Comparison of ENCODE assay signal across 16 cellular contexts in genomic region chr16:21184834-21185233, GRCh38. TPM values are rescaled to one million over a fixed set of nuclear protein-coding genes. Genes with fewer than 3 reads are reported as not detected.
A peak's percentile ranks its signal among the peaks of the same experiment; 100 is the strongest.
DNase-seq lines count a peak whose midpoint lies in the region; ATAC-seq and TF ChIP-seq lines count a peak whose summit lies in the region.
"Had no signal": no experiment of that assay in that cellular context is flagged by ENCODE, and none has a peak within 500 bp of the region (broad histone marks: within the 10 kb centered on the region; RNA-seq: fewer than 3 reads in every experiment).

No MANE protein-coding gene starts in this region.

- no peak overlapping the region for H3K4me3 ChIP-seq in aorta (ENCODE audit: low read length in 2 of 2)
- H3K4me3 ChIP-seq: body of pancreas, K562, lung, thoracic aorta had no signal

- peaks cover 3 to 4% of the 10 kb centered on the region in 2 donors for H3K36me3 ChIP-seq in aorta (ENCODE audit: control insufficient read depth in 1 of 2, insufficient read depth in 2 of 2, low read length in 1 of 2)

- DNase-seq in stimulated activated CD4-positive, alpha-beta T cell treated with anti-CD3 and anti-CD28 coated beads, Interleukin-15, amount 100 ng/mL, for 48 hours (ENCODE audit: low read depth in 2 of 2), result peak; percentile 14
- no peak for DNase-seq in stimulated activated CD4-positive, alpha-beta T cell treated with anti-CD3 and anti-CD28 coated beads, Interleukin-4, amount 100 ng/mL, for 1 hour
- peak; percentile 5 for DNase-seq in T1000 (lab: John Stamatoyannopoulos, UW)
- peak; percentile 26 for DNase-seq in iris pigment epithelial cell (ENCODE audit: low read depth)
- peak in 1 of 2 donors; percentile 31 for DNase-seq in stimulated activated naive CD8-positive, alpha-beta T cell treated with anti-CD3 and anti-CD28 coated beads, Interleukin-15, amount 100 ng/mL, for 72 hours
- DNase-seq in aorta, result no peak
- no peak for DNase-seq in endothelial cell (ENCODE audit: low spot score)
- DNase-seq: body of pancreas, DMS 273 treated with DMSO at 0.1 percent for 48 hours, NCI-H1436 treated with DMSO at 0.1 percent for 48 hours, NCI-H446 treated with DMSO at 0.1 percent for 48 hours had no signal

- no peak overlapping the region for H3K4me3 Mint-ChIP-seq in stimulated activated naive CD8-positive, alpha-beta T cell treated with anti-CD3 and anti-CD28 coated beads, Interleukin-15, amount 100 ng/mL, for 72 hours
- no peak overlapping the region for H3K4me3 Mint-ChIP-seq in endothelial cell (ENCODE audit: unreplicated experiment)
- H3K4me3 Mint-ChIP-seq: activated T-cell treated with anti-CD3 and anti-CD28 coated beads, Interleukin-2, amount 50 U/mL, for 72 hours had no signal

- ATAC-seq in stimulated activated naive CD8-positive, alpha-beta T cell treated with anti-CD3 and anti-CD28 coated beads, Interleukin-15, amount 100 ng/mL, for 72 hours, result peak; percentile 72
- ATAC-seq in GM21619 (IDR thresholded peaks at IDR 0.05; ENCODE audit: unreplicated experiment) (no peak), aorta (ENCODE audit: low FRiP score) (no peak)
- ATAC-seq: body of pancreas, K562 had no signal

- H3K27ac Mint-ChIP-seq in stimulated activated naive CD8-positive, alpha-beta T cell treated with anti-CD3 and anti-CD28 coated beads, Interleukin-15, amount 100 ng/mL, for 72 hours, result peak overlapping the region in 1 of 2 donors; percentile 19
- no peak overlapping the region for H3K27ac Mint-ChIP-seq in endothelial cell (ENCODE audit: unreplicated experiment)
- H3K27ac Mint-ChIP-seq: activated T-cell treated with anti-CD3 and anti-CD28 coated beads, Interleukin-2, amount 50 U/mL, for 72 hours had no signal

- H3K4me1 ChIP-seq in aorta (ENCODE audit: control insufficient read depth in 1 of 2, insufficient read depth in 2 of 2, low read length in 2 of 2), result peaks cover 0 to 1% of the 10 kb centered on the region in 2 donors

- no peaks in the 10 kb centered on the region for H3K27me3 ChIP-seq in aorta (ENCODE audit: control insufficient read depth in 1 of 2, insufficient read depth in 2 of 2, low read length in 1 of 2)
- H3K27me3 ChIP-seq: body of pancreas had no signal

- peaks cover 20% of the 10 kb centered on the region for H3K4me1 Mint-ChIP-seq in stimulated activated naive CD8-positive, alpha-beta T cell treated with anti-CD3 and anti-CD28 coated beads, Interleukin-15, amount 100 ng/mL, for 72 hours
- no peaks in the 10 kb centered on the region for H3K4me1 Mint-ChIP-seq in endothelial cell (ENCODE audit: unreplicated experiment)

- no peak overlapping the region for H3K27ac ChIP-seq in aorta (ENCODE audit: low read depth in 1 of 2, low read length in 2 of 2)
- H3K27ac ChIP-seq: body of pancreas, thoracic aorta had no signal

- H3K27me3 Mint-ChIP-seq in stimulated activated naive CD8-positive, alpha-beta T cell treated with anti-CD3 and anti-CD28 coated beads, Interleukin-15, amount 100 ng/mL, for 72 hours, result peaks cover 5% of the 10 kb centered on the region
- H3K27me3 Mint-ChIP-seq in endothelial cell (ENCODE audit: unreplicated experiment), result no peaks in the 10 kb centered on the region

- no peak for TF ChIP-seq CTCF in endothelial cell (IDR thresholded peaks at IDR 0.05; ENCODE audit: unreplicated experiment)

- intact Hi-C loops in aorta (cut with DNase I), result loop anchor here (5.0 to 10.0 kb wide), 3 partner anchors 92 to 1140 kb away; partner anchors contain the start of gene CRYM (in 1 of the 2)

- H3K36me3 Mint-ChIP-seq in endothelial cell (ENCODE audit: low read depth, unreplicated experiment), result peaks cover 30% of the 10 kb centered on the region

- H3K9me3 Mint-ChIP-seq in stimulated activated naive CD8-positive, alpha-beta T cell treated with anti-CD3 and anti-CD28 coated beads, Interleukin-15, amount 100 ng/mL, for 72 hours, result peaks cover 16 to 22% of the 10 kb centered on the region in 2 donors
- H3K9me3 Mint-ChIP-seq in endothelial cell (ENCODE audit: unreplicated experiment), result no peaks in the 10 kb centered on the region

- WGBS in aorta, 2 donors, result 88% methylated on average over 3 of the region's 3 CpGs

- no peaks in the 10 kb centered on the region for H3K9me3 ChIP-seq in aorta (ENCODE audit: control insufficient read depth, low read length)
- H3K9me3 ChIP-seq: body of pancreas, thoracic aorta had no signal

RNA-seq across cellular contexts. Expression of gene LDAF1, which starts 26.4 kb away (rescaled TPM):
- total RNA-seq in aorta (10 to 100 TPM; 42.8 to 55.5 TPM), endothelial cell (ENCODE audit: unreplicated experiment) (27.9 TPM)
- 10 to 100 TPM; 57.1 to 62.5 TPM for polyA plus RNA-seq in aorta

RNA-seq across cellular contexts. Expression of gene ZP2, which starts 26.5 kb away (rescaled TPM):
- total RNA-seq in aorta (not detected), endothelial cell (ENCODE audit: unreplicated experiment) (4.1 TPM)
- polyA plus RNA-seq in aorta, result not detected
- total RNA-seq: activated T-cell treated with anti-CD3 and anti-CD28 coated beads, Interleukin-2, amount 50 U/mL, for 72 hours; body of pancreas; K562; thoracic aorta had no signal
- polyA plus RNA-seq: K562, lung had no signal

RNA-seq across cellular contexts. Expression of gene DNAH3, which starts 34.2 kb away (rescaled TPM):
- total RNA-seq in aorta (not detected), endothelial cell (ENCODE audit: unreplicated experiment) (0.05 TPM)
- polyA plus RNA-seq in aorta, result not detected
- total RNA-seq: body of pancreas, thoracic aorta had no signal

RNA-seq across cellular contexts. Expression of gene ANKS4B, which starts 48.7 kb away (rescaled TPM):
- total RNA-seq in aorta (not detected), endothelial cell (ENCODE audit: unreplicated experiment) (not detected)
- polyA plus RNA-seq in aorta, result 1 to 10 TPM in 1 of 2 donors, under 1 TPM in 1; 0.08 to 6.9 TPM
- total RNA-seq: activated T-cell treated with anti-CD3 and anti-CD28 coated beads, Interleukin-2, amount 50 U/mL, for 72 hours; K562; thoracic aorta had no signal
- polyA plus RNA-seq: K562, lung had no signal

Comparison
In these comparisons a context has a peak if more than half of its experiments do, and no peak if none do; other contexts are left out.
1. DNase-seq: peak in stimulated activated CD4-positive, alpha-beta T cell treated with anti-CD3 and anti-CD28 coated beads, Interleukin-15, amount 100 ng/mL, for 48 hours (2 of 2), T1000 (single experiment) and iris pigment epithelial cell (single experiment); none in stimulated activated CD4-positive, alpha-beta T cell treated with anti-CD3 and anti-CD28 coated beads, Interleukin-4, amount 100 ng/mL, for 1 hour (single experiment), aorta (0 of 2) and endothelial cell (single experiment).